ENCODE assay signal across 15 cellular contexts in genomic region chr13:39317284-39317683, GRCh38.
DNase-seq lines count a peak whose midpoint lies in the region; FAIRE-seq and TF ChIP-seq lines count a peak whose summit lies in the region.
"Had no signal": no experiment of that assay in that cellular context is flagged by ENCODE, and none has a peak within 500 bp of the region (broad histone marks: within the 10 kb centered on the region; RNA-seq: fewer than 3 reads in every experiment).

No MANE protein-coding gene starts in this region.

- H3K27ac ChIP-seq in HEK293 (ENCODE audit: extremely low read depth, low read depth, low read length), result no peak overlapping the region
- H3K27ac ChIP-seq in keratinocyte (ENCODE audit: control insufficient read depth, insufficient read depth, low read length), result no peak overlapping the region

- H3K4me2 ChIP-seq in keratinocyte (ENCODE audit: control insufficient read depth, extremely low read depth, insufficient read depth, low read depth, low read length), result no peak overlapping the region

- H4K20me1 ChIP-seq in keratinocyte (ENCODE audit: control insufficient read depth, extremely low read depth, insufficient read depth, low read length), result no peaks in the 10 kb centered on the region

- H2AFZ ChIP-seq in keratinocyte (ENCODE audit: control insufficient read depth, low read length), result no peak overlapping the region

- POLR2A ChIA-PET in HEK293 (lab: Yijun Ruan, JAX), result no interaction called here

- H3K9me3 Mint-ChIP-seq in activated CD4-positive, alpha-beta T cell treated with anti-CD3 and anti-CD28 coated beads, Interleukin-2, amount 10 ng/mL, durations not matched to agents 24 days and 14 days, result no peaks in the 10 kb centered on the region
- H3K9me3 Mint-ChIP-seq: activated CD4-positive, alpha-beta memory T cell treated with anti-CD3 and anti-CD28 coated beads for 36 hours; activated naive CD8-positive, alpha-beta T cell treated with anti-CD3 and anti-CD28 coated beads, Interleukin-2, amount 10 ng/mL, durations not matched to agents 7 days and 5 days; CD8-positive, alpha-beta T cell; naive thymus-derived CD8-positive, alpha-beta T cell; T-helper 1 cell treated with Interleukin-12 subunit alpha and Interleukin-12 subunit beta and Interleukin-4 antibody, amounts not matched to agents 30 μg/mL and 1 μg/mL, for 36 hours had no signal

- H3K36me3 Mint-ChIP-seq in activated CD4-positive, alpha-beta T cell treated with anti-CD3 and anti-CD28 coated beads, Interleukin-2, amount 10 ng/mL, durations not matched to agents 24 days and 14 days (ENCODE audit: low read depth), result no peaks in the 10 kb centered on the region
- H3K36me3 Mint-ChIP-seq: activated CD4-positive, alpha-beta memory T cell treated with anti-CD3 and anti-CD28 coated beads for 36 hours; activated naive CD8-positive, alpha-beta T cell treated with anti-CD3 and anti-CD28 coated beads, Interleukin-2, amount 10 ng/mL, durations not matched to agents 7 days and 5 days; CD8-positive, alpha-beta T cell; naive thymus-derived CD8-positive, alpha-beta T cell had no signal

- no peaks in the 10 kb centered on the region for H3K9me1 ChIP-seq in keratinocyte (ENCODE audit: control insufficient read depth, extremely low read depth, insufficient read depth, low read length)

- CTCF ChIA-PET in HEK293 (lab: Yijun Ruan, JAX), result no interaction called here

- DNase-seq in cerebellar cortex (ENCODE audit: low spot score) (peak; percentile 34), keratinocyte (ENCODE audit: low read depth, low spot score) (no peak), superior temporal gyrus (ENCODE audit: extremely low spot score) (peak; percentile 26), germinal center (ENCODE audit: low spot score) (no peak), urothelium cell line (ENCODE audit: low spot score) (no peak), iPS-NIHi7 (ENCODE audit: extremely low spot score) (no peak)
- DNase-seq in activated CD4-positive, alpha-beta T cell treated with anti-CD3 and anti-CD28 coated beads, Interleukin-2, amount 10 ng/mL, durations not matched to agents 24 days and 14 days, result no peak
- DNase-seq: activated CD4-positive, alpha-beta memory T cell treated with anti-CD3 and anti-CD28 coated beads for 36 hours; activated naive CD8-positive, alpha-beta T cell treated with anti-CD3 and anti-CD28 coated beads, Interleukin-2, amount 10 ng/mL, durations not matched to agents 7 days and 5 days; CD8-positive, alpha-beta T cell; naive thymus-derived CD8-positive, alpha-beta T cell; stimulated activated CD8-positive, alpha-beta memory T cell treated with anti-CD3 and anti-CD28 coated beads, Interleukin-4, amount 100 ng/mL, for 48 hours had no signal

- dilution Hi-C loops in keratinocyte (cut with MboI; ENCODE audit: extremely low pct_ligation_motif_present, low sequenced_read_pairs), result no loop called here

- H3K4me3 Mint-ChIP-seq in activated CD4-positive, alpha-beta T cell treated with anti-CD3 and anti-CD28 coated beads, Interleukin-2, amount 10 ng/mL, durations not matched to agents 24 days and 14 days, result no peak overlapping the region
- H3K4me3 Mint-ChIP-seq: activated CD4-positive, alpha-beta memory T cell treated with anti-CD3 and anti-CD28 coated beads for 36 hours; activated naive CD8-positive, alpha-beta T cell treated with anti-CD3 and anti-CD28 coated beads, Interleukin-2, amount 10 ng/mL, durations not matched to agents 7 days and 5 days; CD8-positive, alpha-beta T cell; naive thymus-derived CD8-positive, alpha-beta T cell; T-helper 1 cell treated with Interleukin-12 subunit alpha and Interleukin-12 subunit beta and Interleukin-4 antibody, amounts not matched to agents 30 μg/mL and 1 μg/mL, for 36 hours had no signal

- H3K27me3 ChIP-seq in keratinocyte (ENCODE audit: control insufficient read depth, extremely low read depth, insufficient read depth, low read length), result peaks cover 3% of the 10 kb centered on the region

- no peaks in the 10 kb centered on the region for H3K9me3 ChIP-seq in HEK293 (ENCODE audit: control insufficient read depth, insufficient read depth, low read depth, low read length)
- H3K9me3 ChIP-seq in keratinocyte (ENCODE audit: control insufficient read depth, low read depth, low read length), result no peaks in the 10 kb centered on the region

- H3K4me1 ChIP-seq in HEK293 (ENCODE audit: control insufficient read depth, insufficient read depth, low read length), result peaks cover 3% of the 10 kb centered on the region; the same call in 1 of the 2 replicates
- H3K4me1 ChIP-seq in keratinocyte (ENCODE audit: control insufficient read depth, extremely low read depth, insufficient read depth, low read length), result peaks cover 10% of the 10 kb centered on the region

- H3K9ac ChIP-seq in keratinocyte (ENCODE audit: control insufficient read depth, extremely low read depth, insufficient read depth, low read length), result no peak overlapping the region

- H3K4me1 Mint-ChIP-seq in activated CD4-positive, alpha-beta T cell treated with anti-CD3 and anti-CD28 coated beads, Interleukin-2, amount 10 ng/mL, durations not matched to agents 24 days and 14 days, result no peaks in the 10 kb centered on the region
- H3K4me1 Mint-ChIP-seq: activated naive CD8-positive, alpha-beta T cell treated with anti-CD3 and anti-CD28 coated beads, Interleukin-2, amount 10 ng/mL, durations not matched to agents 7 days and 5 days; naive thymus-derived CD8-positive, alpha-beta T cell had no signal

- no peaks in the 10 kb centered on the region for H3K79me2 ChIP-seq in keratinocyte (ENCODE audit: control insufficient read depth, insufficient read depth, low read length)

- TF ChIP-seq CTCF in HEK293 (tag by site-specific recombination; IDR thresholded peaks at IDR 0.05) (no peak), keratinocyte (optimal IDR thresholded peaks at IDR 0.05 in 1 of 3, IDR thresholded peaks at IDR 0.05 in 1 of 3, conservative IDR thresholded peaks at IDR 0.05 in 1 of 3; ENCODE audit: extremely low read depth in 1 of 3, insufficient read depth in 2 of 3, low read length in 3 of 3) (no peak)

- no peaks in the 10 kb centered on the region for H3K36me3 ChIP-seq in HEK293 (ENCODE audit: control insufficient read depth in 2 of 2, insufficient read depth in 1 of 2, low read length in 2 of 2)
- H3K36me3 ChIP-seq in keratinocyte (ENCODE audit: control insufficient read depth in 2 of 2, extremely low read depth in 1 of 2, insufficient read depth in 2 of 2, low read length in 2 of 2), result no peaks in the 10 kb centered on the region

- H3K4me3 ChIP-seq in HEK293 (ENCODE audit: low read depth, low read length), result no peak overlapping the region
- H3K4me3 ChIP-seq in keratinocyte (ENCODE audit: control insufficient read depth in 2 of 3, extremely low read depth in 1 of 3, insufficient read depth in 2 of 3, low read depth in 1 of 3, low read length in 3 of 3), result no peak overlapping the region

- no peak overlapping the region for H3K27ac Mint-ChIP-seq in activated CD4-positive, alpha-beta T cell treated with anti-CD3 and anti-CD28 coated beads, Interleukin-2, amount 10 ng/mL, durations not matched to agents 24 days and 14 days
- H3K27ac Mint-ChIP-seq: activated CD4-positive, alpha-beta memory T cell treated with anti-CD3 and anti-CD28 coated beads for 36 hours; activated naive CD8-positive, alpha-beta T cell treated with anti-CD3 and anti-CD28 coated beads, Interleukin-2, amount 10 ng/mL, durations not matched to agents 7 days and 5 days; CD8-positive, alpha-beta T cell; naive thymus-derived CD8-positive, alpha-beta T cell; T-helper 1 cell treated with Interleukin-12 subunit alpha and Interleukin-12 subunit beta and Interleukin-4 antibody, amounts not matched to agents 30 μg/mL and 1 μg/mL, for 36 hours had no signal

- H3K27me3 Mint-ChIP-seq in activated CD4-positive, alpha-beta T cell treated with anti-CD3 and anti-CD28 coated beads, Interleukin-2, amount 10 ng/mL, durations not matched to agents 24 days and 14 days, result no peaks in the 10 kb centered on the region

- intact Hi-C loops in activated CD4-positive, alpha-beta T cell treated with anti-CD3 and anti-CD28 coated beads, Interleukin-2, amount 10 ng/mL, durations not matched to agents 24 days and 14 days (cut with micrococcal nuclease), result no loop called here

- FAIRE-seq in keratinocyte (lab: Jason Lieb, UNC) (peak; percentile 32), urothelium cell line (lab: Jason Lieb, UNC) (no peak)
- FAIRE-seq: H1 had no signal

TF ChIP-seq in HEK293, 187 proteins besides CTCF, POLR2A, EP300 and RAD21:
- TF ChIP-seq ZNF600 (tag by site-specific recombination; IDR thresholded peaks at IDR 0.05), result peak; percentile 46; the same call in 1 of the 2 replicates
- TF ChIP-seq ZNF629 (tag by site-specific recombination; IDR thresholded peaks at IDR 0.05), result no peak

Comparison
In these comparisons a context has a peak if more than half of its experiments do, and no peak if none do; other contexts are left out.
1. DNase-seq: peak in cerebellar cortex (single experiment) and superior temporal gyrus (single experiment); none in keratinocyte (single experiment), germinal center (single experiment), activated CD4-positive, alpha-beta T cell treated with anti-CD3 and anti-CD28 coated beads, Interleukin-2, amount 10 ng/mL, durations not matched to agents 24 days and 14 days (single experiment), urothelium cell line (single experiment) and iPS-NIHi7 (single experiment).